21 cellular contexts compared by ENCODE assay signal in genomic region chr1:54710841-54711240, GRCh38. TPM values are rescaled to one million over a fixed set of nuclear protein-coding genes. Genes with fewer than 3 reads are reported as not detected.
DNase-seq lines count a peak whose midpoint lies in the region; FAIRE-seq and TF ChIP-seq lines count a peak whose summit lies in the region.
"Had no signal": no experiment of that assay in that cellular context is flagged by ENCODE, and none has a peak within 500 bp of the region (broad histone marks: within the 10 kb centered on the region; RNA-seq: fewer than 3 reads in every experiment).

No MANE protein-coding gene starts in this region.

- H3K27me3 Mint-ChIP-seq in nephron progenitor cell (ENCODE audit: low read depth, poor library complexity): peaks cover 74% of the 10 kb centered on the region
- H3K27me3 Mint-ChIP-seq in osteocyte (ENCODE audit: unreplicated experiment): peaks cover 34% of the 10 kb centered on the region

- H3K4me3 Mint-ChIP-seq in nephron progenitor cell (no peak overlapping the region), osteocyte (ENCODE audit: unreplicated experiment) (no peak overlapping the region)
- H3K4me3 Mint-ChIP-seq: H9, HFFc6 had no signal

- H3K36me3 ChIP-seq in HEK293 (ENCODE audit: control insufficient read depth in 2 of 2, insufficient read depth in 1 of 2, low read length in 2 of 2): no peaks in the 10 kb centered on the region

- H3K4me1 Mint-ChIP-seq in nephron progenitor cell (peaks cover 6% of the 10 kb centered on the region), osteocyte (ENCODE audit: unreplicated experiment) (peaks cover 5% of the 10 kb centered on the region)

- H3K36me3 Mint-ChIP-seq in nephron progenitor cell (ENCODE audit: low read depth) (no peaks in the 10 kb centered on the region), osteocyte (ENCODE audit: unreplicated experiment) (no peaks in the 10 kb centered on the region)
- H3K36me3 Mint-ChIP-seq: CD4-positive, alpha-beta memory T cell had no signal

- CTCF ChIA-PET in HEK293 (lab: Yijun Ruan, JAX): no interaction called here

- H3K27ac ChIP-seq in HEK293 (ENCODE audit: extremely low read depth, low read depth, low read length): no peak overlapping the region
- H3K27ac ChIP-seq: A549, GM23248 had no signal

- no peaks in the 10 kb centered on the region for H3K9me3 ChIP-seq in HEK293 (ENCODE audit: control insufficient read depth, insufficient read depth, low read depth, low read length)
- H3K9me3 ChIP-seq: A549 had no signal

- POLR2A ChIA-PET in HEK293 (lab: Yijun Ruan, JAX): no interaction called here

- in situ Hi-C loops in GM13976 (cut with MboI; ENCODE audit: low sequenced_read_pairs, unreplicated experiment): no loop called here

- no peak overlapping the region for H3K4me3 ChIP-seq in HEK293 (ENCODE audit: low read depth, low read length)
- H3K4me3 ChIP-seq: A549, GM23248 had no signal

- FAIRE-seq in GM19239 (lab: Jason Lieb, UNC): no peak
- FAIRE-seq: A549, GM12891, H1 had no signal

- H3K9me3 Mint-ChIP-seq in nephron progenitor cell (no peaks in the 10 kb centered on the region), osteocyte (ENCODE audit: unreplicated experiment) (no peaks in the 10 kb centered on the region)
- H3K9me3 Mint-ChIP-seq: H9, HFFc6 had no signal

- TF ChIP-seq CTCF in GM13976 (IDR thresholded peaks at IDR 0.05; ENCODE audit: borderline replicate concordance, control extremely low read depth, extremely low read depth, insufficient read depth, missing control alignments) (no peak), HEK293 (tag by site-specific recombination; IDR thresholded peaks at IDR 0.05) (no peak), nephron progenitor cell (IDR thresholded peaks at IDR 0.05) (no peak), osteocyte (IDR thresholded peaks at IDR 0.05) (no peak)

- H3K4me1 ChIP-seq in HEK293 (ENCODE audit: control insufficient read depth, insufficient read depth, low read length): no peaks in the 10 kb centered on the region
- H3K4me1 ChIP-seq: A549 had no signal

- peak; percentile 5 for DNase-seq in GM13976 (ENCODE audit: low spot score)
- DNase-seq in nephron progenitor cell: no peak
- peak; percentile 71 for DNase-seq in osteocyte (ENCODE audit: extremely low spot score, unreplicated experiment)
- DNase-seq in NCI-H345 (lab: John Stamatoyannopoulos, UW): no peak
- no peak for DNase-seq in activated CD4-positive, alpha-beta T cell treated with anti-CD3 and anti-CD28 coated beads, Interleukin-2, amount 50 U/mL, for 1 hour
- no peak for DNase-seq in GM19239 (ENCODE audit: insufficient read length, low spot score)
- DNase-seq: 8988T; ACHN; C1 segment of cervical spinal cord; Calu3; CD4-positive, alpha-beta memory T cell; COR-L47; DMS79 treated with DMSO at 0.1 percent for 48 hours; GF-D8; H9; HFFc6 had no signal

- H3K27ac Mint-ChIP-seq in nephron progenitor cell: peak overlapping the region; percentile 12
- H3K27ac Mint-ChIP-seq in osteocyte (ENCODE audit: unreplicated experiment): no peak overlapping the region
- H3K27ac Mint-ChIP-seq: HFFc6 had no signal

TF ChIP-seq in HEK293, 187 proteins besides CTCF, POLR2A, EP300 and RAD21:
- TF ChIP-seq ZIC2 (tag by site-specific recombination; IDR thresholded peaks at IDR 0.05) (peak; percentile 31; the same call in 1 of the 2 replicates), PRDM6 (tag by site-specific recombination; IDR thresholded peaks at IDR 0.05) (no peak)

RNA-seq across cellular contexts. Expression of gene TTC4, which starts 4.8 kb away (rescaled TPM):
- total RNA-seq in osteocyte: 14.4 and 16.6 TPM in 2 replicates

RNA-seq across cellular contexts. Expression of gene PARS2, which starts 53.5 kb away (rescaled TPM):
- total RNA-seq in osteocyte: 4.4 and 5.5 TPM in 2 replicates

Comparison
In these comparisons a context has a peak if more than half of its experiments do, and no peak if none do; other contexts are left out.
1. DNase-seq: peak in GM13976 (single experiment) and osteocyte (single experiment); none in nephron progenitor cell (single experiment), NCI-H345 (single experiment), activated CD4-positive, alpha-beta T cell treated with anti-CD3 and anti-CD28 coated beads, Interleukin-2, amount 50 U/mL, for 1 hour (single experiment) and GM19239 (single experiment).